ENCODE assay signal across 11 cellular contexts in genomic region chr22:37308385-37309200, GRCh38. TPM values are rescaled to one million over a fixed set of nuclear protein-coding genes. Genes with fewer than 3 reads are reported as not detected.
DNase-seq lines count a peak whose midpoint lies in the region; ATAC-seq and TF ChIP-seq lines count a peak whose summit lies in the region.
"Had no signal": no experiment of that assay in that cellular context is flagged by ENCODE, and none has a peak within 500 bp of the region (broad histone marks: within the 10 kb centered on the region; RNA-seq: fewer than 3 reads in every experiment).

No MANE protein-coding gene starts in this region.

- H3K9me3 Mint-ChIP-seq in MCF 10A (ENCODE audit: unreplicated experiment): no peaks in the 10 kb centered on the region
- no peaks in the 10 kb centered on the region for H3K9me3 Mint-ChIP-seq in type B pancreatic cell

- H2AFZ ChIP-seq in mammary epithelial cell (ENCODE audit: low read depth, low read length) (no peak overlapping the region), hepatocyte (no peak overlapping the region)

- H3K4me1 ChIP-seq in mammary epithelial cell (ENCODE audit: insufficient read depth, low read length) (peaks cover 72% of the 10 kb centered on the region), hepatocyte (ENCODE audit: insufficient read depth) (peaks cover 20% of the 10 kb centered on the region)

- no peak for DNase-seq in mammary epithelial cell
- DNase-seq in MCF 10A (ENCODE audit: unreplicated experiment): no peak
- no peak for DNase-seq in T-helper 17 cell
- DNase-seq in hepatocyte (ENCODE audit: low spot score): no peak
- no peak for DNase-seq in type B pancreatic cell (ENCODE audit: extremely low spot score, unreplicated experiment)
- no peak for DNase-seq in NCI-H345 treated with DMSO at 0.1 percent for 48 hours (lab: John Stamatoyannopoulos, UW; ENCODE audit: unreplicated experiment)
- DNase-seq in cortex of kidney (lab: John Stamatoyannopoulos, UW): no peak
- DNase-seq: NCI-H1930 had no signal

- dilution Hi-C loops in mammary epithelial cell (cut with HindIII; ENCODE audit: low sequenced_read_pairs): no loop called here

- H3K27me3 ChIP-seq in mammary epithelial cell (ENCODE audit: insufficient read depth, low read length) (no peaks in the 10 kb centered on the region), hepatocyte (no peaks in the 10 kb centered on the region)

- no peak overlapping the region for H3K4me3 ChIP-seq in mammary epithelial cell (replicated peaks in 1 of 3; ENCODE audit: insufficient read depth in 1 of 3, low read depth in 2 of 3, low read length in 3 of 3)
- H3K4me3 ChIP-seq in hepatocyte: no peak overlapping the region

- H3K79me2 ChIP-seq in mammary epithelial cell (ENCODE audit: insufficient read depth, low read length) (no peaks in the 10 kb centered on the region), hepatocyte (no peaks in the 10 kb centered on the region)

- CTCF ChIA-PET in mammary epithelial cell (lab: Charles Lee; ENCODE audit: low non-redundant PET): no interaction called here
- CTCF ChIA-PET in MCF 10A (lab: Yijun Ruan, JAX): interaction anchor here (1.3 to 2.1 kb wide), 2 partner anchors 147 to 149 kb away, joined by 5 to 9 read pairs; no protein-coding TSS in a partner anchor

- H3K9me2 ChIP-seq in hepatocyte (replicated peaks; ENCODE audit: insufficient read depth): no peaks in the 10 kb centered on the region

- peak overlapping the region; percentile 45 for H3K9ac ChIP-seq in mammary epithelial cell (ENCODE audit: insufficient read depth, low read length)

- H3K4me1 Mint-ChIP-seq in MCF 10A (ENCODE audit: insufficient read depth, unreplicated experiment) (peaks cover 52% of the 10 kb centered on the region), T-helper 17 cell (peaks cover 55% of the 10 kb centered on the region), type B pancreatic cell (ENCODE audit: unreplicated experiment) (peaks cover 23% of the 10 kb centered on the region)

- TF ChIP-seq CTCF in mammary epithelial cell (conservative IDR thresholded peaks at IDR 0.05 in 1 of 2, IDR thresholded peaks at IDR 0.05 in 1 of 2; ENCODE audit: extremely low read depth in 1 of 2, insufficient read depth in 1 of 2, low read depth in 1 of 2, low read length in 2 of 2) (no peak), MCF 10A (IDR thresholded peaks at IDR 0.05; ENCODE audit: unreplicated experiment) (no peak), hepatocyte (IDR thresholded peaks at IDR 0.05; ENCODE audit: poor library complexity) (no peak), type B pancreatic cell (conservative IDR thresholded peaks at IDR 0.05) (no peak)

- ATAC-seq in T-helper 17 cell: no peak
- ATAC-seq in GM18498 (IDR thresholded peaks at IDR 0.05; ENCODE audit: unreplicated experiment): no peak

- no peaks in the 10 kb centered on the region for H4K20me1 ChIP-seq in mammary epithelial cell (ENCODE audit: insufficient read depth, low read length)
- no peaks in the 10 kb centered on the region for H4K20me1 ChIP-seq in hepatocyte (ENCODE audit: insufficient read depth, poor library complexity, severe bottlenecking)

- in situ Hi-C loops in mammary epithelial cell (cut with MboI; ENCODE audit: low sequenced_read_pairs in 2 of 2): no loop called here

- H3K4me3 Mint-ChIP-seq in MCF 10A (ENCODE audit: unreplicated experiment) (no peak overlapping the region), T-helper 17 cell (peak overlapping the region; percentile 87), type B pancreatic cell (peak overlapping the region; percentile 0)

- H3K36me3 Mint-ChIP-seq in MCF 10A (ENCODE audit: insufficient read depth, unreplicated experiment) (no peaks in the 10 kb centered on the region), T-helper 17 cell (ENCODE audit: low read depth) (peaks cover 6% of the 10 kb centered on the region), type B pancreatic cell (no peaks in the 10 kb centered on the region)

- BruUV-seq in mammary epithelial cell (replicated peaks; lab: Mats Ljungman, UMichigan): no TSS peak
- BruUV-seq in MCF 10A (replicated peaks; lab: Mats Ljungman, UMichigan): no TSS peak

- H3K27ac ChIP-seq in mammary epithelial cell (ENCODE audit: insufficient read depth, low read depth, low read length) (peak overlapping the region; percentile 94), hepatocyte (peak overlapping the region; percentile 86)
- H3K27ac ChIP-seq: C4-2B had no signal

- H3K27ac Mint-ChIP-seq in MCF 10A (ENCODE audit: low read depth, unreplicated experiment) (no peak overlapping the region), T-helper 17 cell (peak overlapping the region; percentile 99), type B pancreatic cell (peak overlapping the region; percentile 64)

- H3K27me3 Mint-ChIP-seq in MCF 10A (ENCODE audit: insufficient read depth, unreplicated experiment): no peaks in the 10 kb centered on the region
- H3K27me3 Mint-ChIP-seq in T-helper 17 cell: no peaks in the 10 kb centered on the region
- H3K27me3 Mint-ChIP-seq in type B pancreatic cell: peaks cover 12% of the 10 kb centered on the region

- no peaks in the 10 kb centered on the region for H3K36me3 ChIP-seq in mammary epithelial cell (ENCODE audit: insufficient read depth, low read length)
- no peaks in the 10 kb centered on the region for H3K36me3 ChIP-seq in hepatocyte (replicated peaks; ENCODE audit: insufficient read depth, low read depth)

- 89% methylated on average over 17 of the region's 18 CpGs for WGBS in mammary epithelial cell (ENCODE audit: low coverage, missing lambda C conversion rate)
- WGBS in hepatocyte (ENCODE audit: low lambda C conversion rate, missing lambda C conversion rate): 95% methylated on average over 15 of the region's 18 CpGs

- POLR2A ChIA-PET in MCF 10A (lab: Yijun Ruan, JAX): no interaction called here

- H3K4me2 ChIP-seq in mammary epithelial cell (ENCODE audit: insufficient read depth, low read depth, low read length) (peak overlapping the region; percentile 63), hepatocyte (no peak overlapping the region)

- no peaks in the 10 kb centered on the region for H3K9me3 ChIP-seq in mammary epithelial cell (replicated peaks; ENCODE audit: insufficient read depth, low read length)
- no peaks in the 10 kb centered on the region for H3K9me3 ChIP-seq in T-helper 17 cell (ENCODE audit: control insufficient read depth, low read length, poor library complexity, severe bottlenecking)
- no peaks in the 10 kb centered on the region for H3K9me3 ChIP-seq in hepatocyte (ENCODE audit: low read depth)

- intact Hi-C loops in mammary epithelial cell (cut with micrococcal nuclease) (no loop called here), MCF 10A (cut with micrococcal nuclease) (no loop called here)

RNA-seq across cellular contexts. Expression of gene CYTH4, which starts 26.3 kb away (rescaled TPM):
- total RNA-seq in mammary epithelial cell (1 to 10 TPM in 1 of 2 donors, under 1 TPM in 1; under 0.01 to 1.1 TPM), MCF 10A (2022) (0.22 TPM in 1 of 2 replicates, not detected in the other), T-helper 17 cell (10 to 100 TPM; 89.5 to 98.7 TPM), hepatocyte (0.57 and 0.96 TPM in 2 replicates), type B pancreatic cell (ENCODE audit: low replicate concordance) (not detected in 2 replicates)
- polyA plus RNA-seq in mammary epithelial cell (0.48 TPM), hepatocyte (0.24 and 0.94 TPM in 2 replicates)
- polyA minus RNA-seq in mammary epithelial cell: 4.4 TPM
- total RNA-seq: lung microvascular endothelial cell had no signal

Comparison
In these comparisons a context has a peak if more than half of its experiments do, and no peak if none do; other contexts are left out.
1. RNA of gene CYTH4, which starts 26.3 kb away (total RNA-seq): 89.5 to 98.7 TPM in T-helper 17 cell; under 0.01 to 1.1 TPM in mammary epithelial cell, 0.57 to 0.96 TPM in hepatocyte, not detected in type B pancreatic cell and 0.22 TPM in MCF 10A; every median in the first group is over 10 times any median in the second.